ENCODE assay signal across 33 cellular contexts in genomic region chr16:46875243-46875642, GRCh38.
"Had no signal": no experiment of that assay in that cellular context is flagged by ENCODE, and none has a peak within 500 bp of the region (broad histone marks: within the 10 kb centered on the region; RNA-seq: fewer than 3 reads in every experiment).

No MANE protein-coding gene starts in this region.

- H3K9me3 Mint-ChIP-seq: activated CD4-positive, alpha-beta memory T cell treated with anti-CD3 and anti-CD28 coated beads for 36 hours; activated CD4-positive, alpha-beta T cell treated with anti-CD3 and anti-CD28 coated beads, Interleukin-2, amount 10 ng/mL, durations not matched to agents 24 days and 14 days; activated naive CD4-positive, alpha-beta T cell treated with anti-CD3 and anti-CD28 coated beads for 36 hours; activated naive CD4-positive, alpha-beta T cell treated with anti-CD3 and anti-CD28 coated beads, Interleukin-2, amount 50 U/mL, for 24 hours; activated naive CD8-positive, alpha-beta T cell treated with anti-CD3 and anti-CD28 coated beads for 36 hours; activated naive CD8-positive, alpha-beta T cell treated with anti-CD3 and anti-CD28 coated beads, Interleukin-2, amount 50 U/mL, for 24 hours; activated T-helper 1 cell treated with anti-CD3 and anti-CD28 coated beads, Interleukin-12 subunit alpha, Interleukin-12 subunit beta, Interleukin-2, Interleukin-4 antibody, amounts not matched to agents 30 ng/mL and 10 ng/mL and 1 ng/mL, durations not matched to agents 14 hours and 24 hours and 36 hours; activated T-helper 2 cell treated with anti-CD3 and anti-CD28 coated beads, Interferon-gamma antibody, Interleukin-2, Interleukin-4, amounts not matched to agents 10 μg/mL and 5 μg/mL and 100 μg/mL, durations not matched to agents 14 hours and 24 hours and 36 hours; T-helper 2 cell treated with Interferon-gamma antibody and Interleukin-4, amounts not matched to agents 5 μg/mL and 100 μg/mL, for 36 hours had no signal

- H3K36me3 Mint-ChIP-seq: activated CD4-positive, alpha-beta memory T cell treated with anti-CD3 and anti-CD28 coated beads for 36 hours; activated CD8-positive, alpha-beta memory T cell treated with anti-CD3 and anti-CD28 coated beads, Interleukin-2, amount 10 ng/mL, durations not matched to agents 7 days and 5 days; activated naive CD4-positive, alpha-beta T cell treated with anti-CD3 and anti-CD28 coated beads, Interleukin-2, amount 50 U/mL, for 24 hours; activated naive CD8-positive, alpha-beta T cell treated with anti-CD3 and anti-CD28 coated beads for 36 hours; brain had no signal

- H3K27me3 ChIP-seq: adrenal gland, breast epithelium, cardiac muscle cell, colonic mucosa had no signal

- H3K4me3 ChIP-seq: adrenal gland, breast epithelium, cardiac muscle cell, colonic mucosa had no signal

- H3K9me3 ChIP-seq: adrenal gland, breast epithelium, colonic mucosa had no signal

- H3K27ac ChIP-seq: adrenal gland, breast epithelium, cardiac muscle cell, colonic mucosa had no signal

- DNase-seq: activated CD4-positive, alpha-beta memory T cell treated with anti-CD3 and anti-CD28 coated beads for 36 hours; activated CD4-positive, alpha-beta T cell treated with anti-CD3 and anti-CD28 coated beads for 36 hours; activated CD4-positive, alpha-beta T cell treated with anti-CD3 and anti-CD28 coated beads, Interleukin-2, amount 10 ng/mL, durations not matched to agents 24 days and 14 days; activated CD4-positive, CD25-positive, alpha-beta regulatory T cell; activated CD4-positive, CD25-positive, alpha-beta regulatory T cell treated with anti-CD3 and anti-CD28 coated beads, Interleukin-2, amount 50 U/mL, for 72 hours; activated CD8-positive, alpha-beta memory T cell treated with anti-CD3 and anti-CD28 coated beads, Interleukin-2, amount 10 ng/mL, durations not matched to agents 7 days and 5 days; activated CD8-positive, alpha-beta memory T cell treated with anti-CD3 and anti-CD28 coated beads, Interleukin-2, amount 50 U/mL, for 4 hours; activated CD8-positive, alpha-beta T cell treated with anti-CD3 and anti-CD28 coated beads, Interleukin-2, amount 10 ng/mL, durations not matched to agents 7 days and 5 days; activated effector memory CD4-positive, alpha-beta T cell treated with anti-CD3 and anti-CD28 coated beads, Interleukin-2, amount 50 U/mL, for 16 hours; activated naive CD4-positive, alpha-beta T cell treated with anti-CD3 and anti-CD28 coated beads for 36 hours; activated naive CD8-positive, alpha-beta T cell treated with anti-CD3 and anti-CD28 coated beads for 36 hours; activated naive CD8-positive, alpha-beta T cell treated with anti-CD3 and anti-CD28 coated beads, Interleukin-2, amount 50 U/mL, for 24 hours; activated T-cell treated with anti-CD3 and anti-CD28 coated beads, Interleukin-2, amount 50 U/mL, for 1 hour; activated T-cell treated with anti-CD3 and anti-CD28 coated beads, Interleukin-2, amount 50 U/mL, for 48 hours; adrenal gland; amygdala; aorta; central memory CD4-positive, alpha-beta T cell; cerebellar nuclear complex; colonic mucosa; effector CD8-positive, alpha-beta T cell; foreskin fibroblast; head of caudate nucleus; T-helper 17 cell; T1000 had no signal

- ATAC-seq: activated CD4-positive, alpha-beta T cell treated with anti-CD3 and anti-CD28 coated beads for 36 hours; activated CD8-positive, alpha-beta memory T cell treated with anti-CD3 and anti-CD28 coated beads, Interleukin-2, amount 10 ng/mL, durations not matched to agents 7 days and 5 days; activated CD8-positive, alpha-beta T cell treated with anti-CD3 and anti-CD28 coated beads, Interleukin-2, amount 10 ng/mL, durations not matched to agents 7 days and 5 days; activated naive CD8-positive, alpha-beta T cell treated with anti-CD3 and anti-CD28 coated beads, Interleukin-2, amount 50 U/mL, for 24 hours; esophagus mucosa; T-helper 17 cell had no signal

- H3K4me3 Mint-ChIP-seq: activated CD4-positive, alpha-beta memory T cell treated with anti-CD3 and anti-CD28 coated beads for 36 hours; activated CD4-positive, alpha-beta T cell treated with anti-CD3 and anti-CD28 coated beads for 36 hours; activated CD4-positive, alpha-beta T cell treated with anti-CD3 and anti-CD28 coated beads, Interleukin-2, amount 10 ng/mL, durations not matched to agents 24 days and 14 days; activated CD8-positive, alpha-beta memory T cell treated with anti-CD3 and anti-CD28 coated beads, Interleukin-2, amount 10 ng/mL, durations not matched to agents 7 days and 5 days; activated CD8-positive, alpha-beta T cell treated with anti-CD3 and anti-CD28 coated beads, Interleukin-2, amount 10 ng/mL, durations not matched to agents 7 days and 5 days; activated naive CD4-positive, alpha-beta T cell treated with anti-CD3 and anti-CD28 coated beads for 36 hours; activated naive CD4-positive, alpha-beta T cell treated with anti-CD3 and anti-CD28 coated beads, Interleukin-2, amount 50 U/mL, for 24 hours; activated naive CD8-positive, alpha-beta T cell treated with anti-CD3 and anti-CD28 coated beads for 36 hours; activated naive CD8-positive, alpha-beta T cell treated with anti-CD3 and anti-CD28 coated beads, Interleukin-2, amount 50 U/mL, for 24 hours; activated T-helper 1 cell treated with anti-CD3 and anti-CD28 coated beads, Interleukin-12 subunit alpha, Interleukin-12 subunit beta, Interleukin-2, Interleukin-4 antibody, amounts not matched to agents 30 ng/mL and 10 ng/mL and 1 ng/mL, durations not matched to agents 14 hours and 24 hours and 36 hours; brain; T-helper 17 cell; T-helper 2 cell treated with Interferon-gamma antibody and Interleukin-4, amounts not matched to agents 5 μg/mL and 100 μg/mL, for 36 hours had no signal

- H3K27me3 Mint-ChIP-seq: activated naive CD4-positive, alpha-beta T cell treated with anti-CD3 and anti-CD28 coated beads, Interleukin-2, amount 50 U/mL, for 24 hours; brain had no signal

- H3K36me3 ChIP-seq: adrenal gland, breast epithelium, cardiac muscle cell, colonic mucosa had no signal

- H3K4me1 Mint-ChIP-seq: activated CD4-positive, alpha-beta T cell treated with anti-CD3 and anti-CD28 coated beads for 36 hours; activated CD4-positive, alpha-beta T cell treated with anti-CD3 and anti-CD28 coated beads, Interleukin-2, amount 10 ng/mL, durations not matched to agents 24 days and 14 days; activated naive CD4-positive, alpha-beta T cell treated with anti-CD3 and anti-CD28 coated beads, Interleukin-2, amount 50 U/mL, for 24 hours; activated naive CD8-positive, alpha-beta T cell treated with anti-CD3 and anti-CD28 coated beads for 36 hours; activated naive CD8-positive, alpha-beta T cell treated with anti-CD3 and anti-CD28 coated beads, Interleukin-2, amount 50 U/mL, for 24 hours; T-helper 17 cell had no signal

- H3K27ac Mint-ChIP-seq: activated CD4-positive, alpha-beta memory T cell treated with anti-CD3 and anti-CD28 coated beads for 36 hours; activated CD4-positive, alpha-beta T cell treated with anti-CD3 and anti-CD28 coated beads for 36 hours; activated CD4-positive, alpha-beta T cell treated with anti-CD3 and anti-CD28 coated beads, Interleukin-2, amount 10 ng/mL, durations not matched to agents 24 days and 14 days; activated CD8-positive, alpha-beta memory T cell treated with anti-CD3 and anti-CD28 coated beads, Interleukin-2, amount 10 ng/mL, durations not matched to agents 7 days and 5 days; activated CD8-positive, alpha-beta T cell treated with anti-CD3 and anti-CD28 coated beads, Interleukin-2, amount 10 ng/mL, durations not matched to agents 7 days and 5 days; activated naive CD4-positive, alpha-beta T cell treated with anti-CD3 and anti-CD28 coated beads for 36 hours; activated naive CD4-positive, alpha-beta T cell treated with anti-CD3 and anti-CD28 coated beads, Interleukin-2, amount 50 U/mL, for 24 hours; activated naive CD8-positive, alpha-beta T cell treated with anti-CD3 and anti-CD28 coated beads for 36 hours; activated naive CD8-positive, alpha-beta T cell treated with anti-CD3 and anti-CD28 coated beads, Interleukin-2, amount 50 U/mL, for 24 hours; activated T-helper 1 cell treated with anti-CD3 and anti-CD28 coated beads, Interleukin-12 subunit alpha, Interleukin-12 subunit beta, Interleukin-2, Interleukin-4 antibody, amounts not matched to agents 30 ng/mL and 10 ng/mL and 1 ng/mL, durations not matched to agents 14 hours and 24 hours and 36 hours; activated T-helper 2 cell treated with anti-CD3 and anti-CD28 coated beads, Interferon-gamma antibody, Interleukin-2, Interleukin-4, amounts not matched to agents 10 μg/mL and 5 μg/mL and 100 μg/mL, durations not matched to agents 14 hours and 24 hours and 36 hours; brain; T-helper 17 cell; T-helper 2 cell treated with Interferon-gamma antibody and Interleukin-4, amounts not matched to agents 5 μg/mL and 100 μg/mL, for 36 hours had no signal

- H3K4me1 ChIP-seq: adrenal gland, breast epithelium, colonic mucosa had no signal
